Comparison of ENCODE assay signal across 2 cellular contexts in genomic region chr7:66769833-66770512, GRCh38.
TF ChIP-seq lines count a peak whose summit lies in the region.

No MANE protein-coding gene starts in this region.

TF ChIP-seq in IMR-90, 13 proteins besides CTCF, POLR2A, EP300 and RAD21:
- TF ChIP-seq MXI1 (IDR thresholded peaks at IDR 0.05; ENCODE audit: borderline replicate concordance, low read depth, low read length) (peak; percentile 78; the same call in 1 of the 2 replicates), CEBPB (IDR thresholded peaks at IDR 0.05; ENCODE audit: low read depth, low read length) (peak; percentile 53; the same call in 1 of the 2 replicates), RFX5 (IDR thresholded peaks at IDR 0.05; ENCODE audit: low read depth, low read length) (no peak)

TF ChIP-seq in endothelial cell of umbilical vein, 7 proteins besides CTCF, POLR2A, EP300 and RAD21:
- TF ChIP-seq MYC (IDR thresholded peaks at IDR 0.05; ENCODE audit: low read depth, low read length) (no peak), MAX (IDR thresholded peaks at IDR 0.05; ENCODE audit: insufficient read depth, insufficient read length) (no peak), GATA2 (IDR thresholded peaks at IDR 0.05; ENCODE audit: insufficient read depth, insufficient read length, low read depth, low read length) (no peak), EZH2 (IDR thresholded peaks at IDR 0.05; ENCODE audit: borderline replicate concordance, low read depth, low read length, severe bottlenecking) (no peak), JUN (IDR thresholded peaks at IDR 0.05; ENCODE audit: borderline replicate concordance, insufficient read depth, insufficient read length, low read depth) (no peak), POLR2AphosphoS5 (IDR thresholded peaks at IDR 0.05; ENCODE audit: insufficient read depth, low read depth, low read length) (no peak), FOS (IDR thresholded peaks at IDR 0.05; ENCODE audit: borderline replicate concordance, insufficient read depth, low read length) (no peak)
